Comparison of ENCODE assay signal across 11 cellular contexts in the genomic region with DNA sequence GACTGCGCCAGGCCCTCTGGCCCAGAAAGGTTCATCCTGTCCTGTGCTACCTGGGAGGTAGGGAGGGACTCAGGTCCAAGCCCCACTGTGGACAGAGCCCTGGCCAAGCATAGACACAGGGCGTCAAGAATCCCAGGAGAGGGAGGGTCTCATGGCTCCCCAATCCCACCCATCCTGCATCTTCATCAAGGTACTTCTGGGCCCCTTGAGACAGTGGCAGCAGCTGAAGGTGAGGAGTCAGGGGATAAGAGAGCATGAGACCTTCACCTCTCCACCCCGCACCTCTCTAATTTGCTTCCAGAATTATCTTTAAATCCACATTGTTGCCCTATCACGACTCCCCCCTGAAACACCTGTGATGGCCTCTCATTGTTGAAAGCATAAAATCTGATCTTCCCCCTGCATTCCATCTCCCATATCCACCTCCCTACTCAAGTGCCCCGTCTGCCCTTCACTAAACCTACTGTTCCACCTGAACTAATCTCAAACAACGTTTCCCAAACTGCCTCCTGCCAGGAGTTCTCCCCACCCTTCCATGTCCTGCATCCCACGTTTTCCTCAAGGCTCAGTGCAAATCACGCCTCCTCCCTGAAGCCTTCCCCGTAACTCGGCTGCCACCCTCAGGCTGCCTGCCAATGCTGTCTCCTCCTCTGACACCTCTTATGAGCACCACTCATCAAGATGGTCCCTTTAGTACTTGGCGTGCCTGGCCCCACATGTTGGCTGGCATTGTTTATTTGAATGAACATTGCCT. TPM values are rescaled to one million over a fixed set of nuclear protein-coding genes. Genes with fewer than 3 reads are reported as not detected.
DNase-seq lines count a peak whose midpoint lies in the region; ATAC-seq and TF ChIP-seq lines count a peak whose summit lies in the region.
"Had no signal": no experiment of that assay in that cellular context is flagged by ENCODE, and none has a peak within 500 bp of the region (broad histone marks: within the 10 kb centered on the region; RNA-seq: fewer than 3 reads in every experiment).

No MANE protein-coding gene starts in this region.

- intact Hi-C loops in dorsolateral prefrontal cortex (cut with DNase I) = loop anchor here (5.0 to 10.0 kb wide), 3 partner anchors 591 to 824 kb away; partner anchors contain the start of gene KRT84 (in 1 of the 2)

- H3K27ac Mint-ChIP-seq in immature natural killer cell = no peak overlapping the region
- H3K27ac Mint-ChIP-seq: activated naive CD4-positive, alpha-beta T cell treated with anti-CD3 and anti-CD28 coated beads, Interleukin-2, amount 50 U/mL, for 24 hours; T-helper 17 cell had no signal

- no peak overlapping the region for H3K4me2 ChIP-seq in neuronal stem cell (ENCODE audit: insufficient read depth, low read length, poor library complexity, severe bottlenecking)

- H3K27me3 Mint-ChIP-seq in immature natural killer cell (ENCODE audit: low read depth in 3 of 3) = peaks cover 9 to 21% (median 10%) of the 10 kb centered on the region in 3 donors

- H3K23ac ChIP-seq in neuronal stem cell (ENCODE audit: low read depth, low read length, poor library complexity) = no peak overlapping the region

- no peaks in the 10 kb centered on the region for H3K9me3 ChIP-seq in neuronal stem cell (replicated peaks in 1 of 2; ENCODE audit: control insufficient read depth in 2 of 2, insufficient read depth in 1 of 2, low read depth in 1 of 2, low read length in 2 of 2)
- H3K9me3 ChIP-seq: gastrocnemius medialis had no signal

- no peak overlapping the region for H2AFZ ChIP-seq in neuronal stem cell (ENCODE audit: low read length)

- no peak overlapping the region for H3K9ac ChIP-seq in neuronal stem cell (ENCODE audit: low read depth, low read length, poor library complexity)

- WGBS in neuronal stem cell (ENCODE audit: extremely low coverage in 2 of 2, insufficient read length in 2 of 2, insufficient replicate concordance in 1 of 2), 2 donors = no CpG with 5 or more reads among the region's 11 CpGs

- H3K27ac ChIP-seq in dorsolateral prefrontal cortex (peak overlapping the region in 1 of 59 donors; percentile 46), neuronal stem cell (replicated peaks; ENCODE audit: low read length) (peak overlapping the region; percentile 38)
- H3K27ac ChIP-seq: gastrocnemius medialis had no signal

- H2BK120ac ChIP-seq in neuronal stem cell (ENCODE audit: low read depth, low read length) = peak overlapping the region; percentile 39

- H3K4me3 Mint-ChIP-seq in immature natural killer cell = no peak overlapping the region
- H3K4me3 Mint-ChIP-seq: activated naive CD4-positive, alpha-beta T cell treated with anti-CD3 and anti-CD28 coated beads, Interleukin-2, amount 50 U/mL, for 24 hours; T-helper 17 cell had no signal

- DNase-seq in NCI-H69 (lab: John Stamatoyannopoulos, UW) = peak; percentile 61
- peak in 8 of 10 donors; percentile 30 to 65 (median 54) for DNase-seq in dorsolateral prefrontal cortex
- no peak for DNase-seq in neuronal stem cell (ENCODE audit: low spot score)
- DNase-seq in GM19238 (ENCODE audit: insufficient read length, low spot score) = no peak
- no peak for DNase-seq in immature natural killer cell
- DNase-seq: gastrocnemius medialis, T-helper 17 cell had no signal

- peak overlapping the region; percentile 87 for H2BK5ac ChIP-seq in neuronal stem cell (ENCODE audit: low read length)

- no peaks in the 10 kb centered on the region for H3K79me1 ChIP-seq in neuronal stem cell (ENCODE audit: low read depth, low read length)

- H3K4me1 ChIP-seq in neuronal stem cell (ENCODE audit: control insufficient read depth in 2 of 2, insufficient read depth in 1 of 2, low read depth in 1 of 2, low read length in 2 of 2) = peaks cover 0 to 29% of the 10 kb centered on the region in 2 donors
- H3K4me1 ChIP-seq: gastrocnemius medialis had no signal

- no peaks in the 10 kb centered on the region for H3K36me3 ChIP-seq in neuronal stem cell (replicated peaks in 1 of 2; ENCODE audit: control insufficient read depth in 2 of 2, insufficient read depth in 2 of 2, low read length in 2 of 2)
- H3K36me3 ChIP-seq: gastrocnemius medialis had no signal

- TF ChIP-seq CTCF in GM12874 (IDR thresholded peaks at IDR 0.05; ENCODE audit: insufficient read depth, low read depth, low read length) (0 out of 2 replicates have a peak, but pooled peaks have one; percentile 2), dorsolateral prefrontal cortex (IDR thresholded peaks at IDR 0.05 in 54 of 56, conservative IDR thresholded peaks at IDR 0.05 in 2 of 56; ENCODE audit: low read depth in 1 of 56, partially characterized antibody in 56 of 56) (peak in 1 of 56 donors; percentile 7)

- H2BK15ac ChIP-seq in neuronal stem cell (ENCODE audit: low read length) = peak overlapping the region; percentile 92

- no peak for ATAC-seq in GM18868 (IDR thresholded peaks at IDR 0.05; ENCODE audit: unreplicated experiment)
- ATAC-seq in GM18873 (IDR thresholded peaks at IDR 0.05; ENCODE audit: low FRiP score, unreplicated experiment) = no peak
- ATAC-seq: T-helper 17 cell had no signal

- no peaks in the 10 kb centered on the region for H3K36me3 Mint-ChIP-seq in immature natural killer cell
- H3K36me3 Mint-ChIP-seq: activated naive CD4-positive, alpha-beta T cell treated with anti-CD3 and anti-CD28 coated beads, Interleukin-2, amount 50 U/mL, for 24 hours had no signal

- no peak overlapping the region for H4K8ac ChIP-seq in neuronal stem cell (ENCODE audit: low read depth, low read length)

- no peaks in the 10 kb centered on the region for H3K4me1 Mint-ChIP-seq in immature natural killer cell
- H3K4me1 Mint-ChIP-seq: activated naive CD4-positive, alpha-beta T cell treated with anti-CD3 and anti-CD28 coated beads, Interleukin-2, amount 50 U/mL, for 24 hours had no signal

- peak overlapping the region; percentile 90 for H3K18ac ChIP-seq in neuronal stem cell (ENCODE audit: low read length)

- peak overlapping the region; percentile 99 for H2AK5ac ChIP-seq in neuronal stem cell (ENCODE audit: low read depth, low read length)

- H3K4me3 ChIP-seq in dorsolateral prefrontal cortex (no peak overlapping the region), neuronal stem cell (ENCODE audit: low read length in 2 of 2) (no peak overlapping the region)
- H3K4me3 ChIP-seq: gastrocnemius medialis had no signal

- peak overlapping the region; percentile 68 for H3K4ac ChIP-seq in neuronal stem cell (ENCODE audit: low read length)

- H3K9me3 Mint-ChIP-seq in immature natural killer cell = peaks cover 0 to 1% (median 0%) of the 10 kb centered on the region in 6 donors
- H3K9me3 Mint-ChIP-seq: activated naive CD4-positive, alpha-beta T cell treated with anti-CD3 and anti-CD28 coated beads, Interleukin-2, amount 50 U/mL, for 24 hours had no signal

- no peak overlapping the region for H4K91ac ChIP-seq in neuronal stem cell (ENCODE audit: low read depth, low read length, poor library complexity)

- H3K14ac ChIP-seq in neuronal stem cell (ENCODE audit: low read length) = peak overlapping the region; percentile 91

- no peaks in the 10 kb centered on the region for H3K27me3 ChIP-seq in dorsolateral prefrontal cortex
- H3K27me3 ChIP-seq in neuronal stem cell (ENCODE audit: control insufficient read depth in 3 of 3, insufficient read depth in 3 of 3, low read depth in 1 of 3, low read length in 3 of 3) = no peaks in the 10 kb centered on the region

- H2BK12ac ChIP-seq in neuronal stem cell (ENCODE audit: low read length) = peak overlapping the region; percentile 95

RNA-seq across cellular contexts. Expression of gene KRT18, which starts 27.1 kb away (rescaled TPM):
- 1 to 10 TPM in 54 of 120 experiments, under 1 TPM in 47, not detected in 19; 0.32 to 3.8 (median 1.0) TPM for total RNA-seq in dorsolateral prefrontal cortex
- polyA plus RNA-seq in neuronal stem cell (2013, experiment 1 of 2) = 80.9 TPM
- polyA plus RNA-seq in neuronal stem cell (2013, experiment 2 of 2) = 82.5 TPM
- under 1 TPM in 1 of 3 donors, not detected in 2; 0.60 TPM for polyA plus RNA-seq in immature natural killer cell

RNA-seq across cellular contexts. Expression of gene EIF4B, which starts 30.3 kb away (rescaled TPM):
- 100 to 1,000 TPM; 207 to 375 (median 283) TPM for total RNA-seq in dorsolateral prefrontal cortex
- polyA plus RNA-seq in neuronal stem cell (2013, experiment 1 of 2) = 468 TPM
- 496 TPM for polyA plus RNA-seq in neuronal stem cell (2013, experiment 2 of 2)
- 10 to 100 TPM; 57.2 to 83.4 (median 69.2) TPM for polyA plus RNA-seq in immature natural killer cell

Comparison
In these comparisons a context has a peak if more than half of its experiments do, and no peak if none do; other contexts are left out.
1. DNase-seq: peak in NCI-H69 (single experiment) and dorsolateral prefrontal cortex (8 of 10); none in neuronal stem cell (single experiment), GM19238 (single experiment) and immature natural killer cell (0 of 3).